35 cellular contexts compared by ENCODE assay signal in the genomic region with DNA sequence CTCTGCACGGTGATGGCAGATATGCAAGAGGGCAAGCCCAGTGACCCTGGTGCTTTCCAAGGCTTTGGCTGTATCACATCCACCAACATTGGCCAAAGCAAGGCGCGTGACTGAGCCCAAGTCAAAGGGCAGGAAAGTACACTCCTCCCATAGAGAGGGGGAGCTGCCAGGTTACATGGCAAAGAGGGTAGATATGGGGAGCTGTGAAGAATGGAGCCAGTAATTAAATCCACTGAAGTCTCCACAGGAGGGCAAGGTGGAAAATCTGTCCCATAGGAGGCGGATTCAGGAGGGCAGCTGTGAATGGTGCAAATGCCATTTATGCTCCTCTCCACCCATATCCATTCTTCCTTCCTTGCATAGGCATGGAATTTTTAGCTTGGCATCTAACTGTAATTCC.
"Had no signal": no experiment of that assay in that cellular context is flagged by ENCODE, and none has a peak within 500 bp of the region (broad histone marks: within the 10 kb centered on the region; RNA-seq: fewer than 3 reads in every experiment).

No MANE protein-coding gene starts in this region.

- H3K27me3 ChIP-seq: Peyer's patch had no signal

- DNase-seq: activated CD4-positive, alpha-beta memory T cell treated with anti-CD3 and anti-CD28 coated beads, Interleukin-2, amount 10 ng/mL, durations not matched to agents 7 days and 5 days; activated CD4-positive, alpha-beta T cell treated with anti-CD3 and anti-CD28 coated beads for 1 hour; activated CD4-positive, alpha-beta T cell treated with anti-CD3 and anti-CD28 coated beads for 48 hours; activated CD4-positive, CD25-positive, alpha-beta regulatory T cell; activated CD8-positive, alpha-beta memory T cell treated with anti-CD3 and anti-CD28 coated beads for 24 hours; activated CD8-positive, alpha-beta memory T cell treated with anti-CD3 and anti-CD28 coated beads, Interleukin-2, amount 10 ng/mL, durations not matched to agents 7 days and 5 days; activated CD8-positive, alpha-beta memory T cell treated with anti-CD3 and anti-CD28 coated beads, Interleukin-2, amount 50 U/mL, for 48 hours; activated effector memory CD4-positive, alpha-beta T cell treated with anti-CD3 and anti-CD28 coated beads, Interleukin-2, amount 50 U/mL, for 16 hours; activated naive CD4-positive, alpha-beta T cell; activated naive CD4-positive, alpha-beta T cell treated with anti-CD3 and anti-CD28 coated beads, Interleukin-2, amount 50 U/mL, for 16 hours; activated naive CD8-positive, alpha-beta T cell treated with anti-CD3 and anti-CD28 coated beads for 36 hours; activated T-cell treated with anti-CD3 and anti-CD28 coated beads, Interleukin-2, amount 50 U/mL, for 48 hours; amniotic stem cell; aorta; brain microvascular endothelial cell; central memory CD4-positive, alpha-beta T cell; Kasumi-1; MM.1S; MV-4-11; NCI-H1092 treated with DMSO at 0.1 percent for 48 hours; NCI-H1417 treated with DMSO at 0.1 percent for 48 hours; NCI-H1694 treated with DMSO at 0.1 percent for 48 hours; NCI-H2029; NCI-H345; NCI-H524 treated with DMSO at 0.1 percent for 48 hours; NCI-H748 treated with DMSO at 0.1 percent for 48 hours; NK-92 treated with Interleukin-12 subunit alpha and Interleukin-12 subunit beta, amount 100 ng/mL, for 24 hours; PC-3; Peyer's patch; RPMI8226; SW 1271; T-helper 1 cell; T-helper 2 cell; T-helper 9 cell had no signal

- H3K4me3 ChIP-seq: Peyer's patch had no signal

- H3K27me3 Mint-ChIP-seq: activated CD4-positive, alpha-beta memory T cell treated with anti-CD3 and anti-CD28 coated beads, Interleukin-2, amount 10 ng/mL, durations not matched to agents 7 days and 5 days had no signal

- H3K4me1 Mint-ChIP-seq: activated CD4-positive, alpha-beta memory T cell treated with anti-CD3 and anti-CD28 coated beads, Interleukin-2, amount 10 ng/mL, durations not matched to agents 7 days and 5 days; activated CD8-positive, alpha-beta memory T cell treated with anti-CD3 and anti-CD28 coated beads, Interleukin-2, amount 10 ng/mL, durations not matched to agents 7 days and 5 days; activated naive CD8-positive, alpha-beta T cell treated with anti-CD3 and anti-CD28 coated beads for 36 hours; activated T-helper 17 cell treated with anti-CD3 and anti-CD28 coated beads, Interleukin-2, amount 50 U/mL, for 72 hours had no signal

- ATAC-seq: activated CD8-positive, alpha-beta memory T cell treated with anti-CD3 and anti-CD28 coated beads, Interleukin-2, amount 10 ng/mL, durations not matched to agents 7 days and 5 days; activated T-helper 17 cell treated with anti-CD3 and anti-CD28 coated beads, Interleukin-2, amount 50 U/mL, for 72 hours; PC-3 had no signal

- H3K9me3 ChIP-seq: Peyer's patch had no signal

- H3K27ac Mint-ChIP-seq: activated CD4-positive, alpha-beta memory T cell treated with anti-CD3 and anti-CD28 coated beads, Interleukin-2, amount 10 ng/mL, durations not matched to agents 7 days and 5 days; activated CD8-positive, alpha-beta memory T cell treated with anti-CD3 and anti-CD28 coated beads, Interleukin-2, amount 10 ng/mL, durations not matched to agents 7 days and 5 days; activated naive CD8-positive, alpha-beta T cell treated with anti-CD3 and anti-CD28 coated beads for 36 hours; activated T-helper 17 cell treated with anti-CD3 and anti-CD28 coated beads, Interleukin-2, amount 50 U/mL, for 72 hours had no signal

- H3K27ac ChIP-seq: brain microvascular endothelial cell, Peyer's patch had no signal

- H3K36me3 Mint-ChIP-seq: activated CD8-positive, alpha-beta memory T cell treated with anti-CD3 and anti-CD28 coated beads, Interleukin-2, amount 10 ng/mL, durations not matched to agents 7 days and 5 days; activated naive CD8-positive, alpha-beta T cell treated with anti-CD3 and anti-CD28 coated beads for 36 hours had no signal

- H3K4me1 ChIP-seq: Peyer's patch had no signal

- H3K9me3 Mint-ChIP-seq: activated CD4-positive, alpha-beta memory T cell treated with anti-CD3 and anti-CD28 coated beads, Interleukin-2, amount 10 ng/mL, durations not matched to agents 7 days and 5 days; activated naive CD8-positive, alpha-beta T cell treated with anti-CD3 and anti-CD28 coated beads for 36 hours; activated T-helper 17 cell treated with anti-CD3 and anti-CD28 coated beads, Interleukin-2, amount 50 U/mL, for 72 hours had no signal

- H3K4me3 Mint-ChIP-seq: activated CD4-positive, alpha-beta memory T cell treated with anti-CD3 and anti-CD28 coated beads, Interleukin-2, amount 10 ng/mL, durations not matched to agents 7 days and 5 days; activated CD8-positive, alpha-beta memory T cell treated with anti-CD3 and anti-CD28 coated beads, Interleukin-2, amount 10 ng/mL, durations not matched to agents 7 days and 5 days; activated naive CD8-positive, alpha-beta T cell treated with anti-CD3 and anti-CD28 coated beads for 36 hours; activated T-helper 17 cell treated with anti-CD3 and anti-CD28 coated beads, Interleukin-2, amount 50 U/mL, for 72 hours had no signal

- H3K36me3 ChIP-seq: brain microvascular endothelial cell, Peyer's patch had no signal
